ENCODE assay signal across 8 cellular contexts in the genomic region with DNA sequence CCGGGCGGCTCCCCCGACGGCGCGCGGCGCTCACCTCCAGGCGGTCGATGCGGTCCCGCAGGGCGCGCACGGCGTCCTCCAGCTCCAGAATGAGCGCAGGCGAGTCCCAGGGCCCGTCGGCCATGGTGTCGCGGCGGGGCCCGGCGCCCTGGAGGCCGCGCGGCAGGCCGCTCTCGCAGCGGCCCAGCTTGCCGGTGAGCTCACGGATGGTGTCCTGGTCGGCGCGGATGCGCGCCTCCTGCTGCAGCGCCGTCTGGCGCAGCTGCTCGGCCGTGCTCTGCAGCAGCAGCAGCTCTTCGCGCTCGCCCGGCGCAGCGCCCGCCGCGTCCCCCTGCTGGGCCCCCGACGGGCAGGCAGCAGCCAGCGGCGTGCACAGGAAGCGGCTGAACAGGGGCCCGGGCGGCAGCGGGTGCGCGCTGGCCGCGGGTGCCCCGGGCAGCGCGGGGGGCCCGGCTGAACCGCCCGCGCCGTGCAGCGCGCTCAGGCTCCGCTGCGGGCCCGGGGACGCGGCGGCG. TPM values are rescaled to one million over a fixed set of nuclear protein-coding genes. Genes with fewer than 3 reads are reported as not detected.
DNase-seq lines count a peak whose midpoint lies in the region; ATAC-seq lines count a peak whose summit lies in the region.

No MANE protein-coding gene starts in this region.

- H3K27me3 Mint-ChIP-seq in natural killer cell treated with Interleukin-12 subunit alpha and Interleukin-12 subunit beta and Interleukin-15 and Interleukin-18, amount 100 ng/mL, for 72 hours = peaks cover 23 to 27% of the 10 kb centered on the region in 2 donors

- H3K4me1 Mint-ChIP-seq in natural killer cell treated with Interleukin-12 subunit alpha and Interleukin-12 subunit beta and Interleukin-15 and Interleukin-18, amount 100 ng/mL, for 72 hours (ENCODE audit: low read depth in 2 of 2) = peaks cover 0 to 20% of the 10 kb centered on the region in 2 donors

- DNase-seq in NCI-H1436 (lab: John Stamatoyannopoulos, UW) (peak; percentile 42), NCI-H1436 treated with DMSO at 0.1 percent for 48 hours (lab: John Stamatoyannopoulos, UW) (no peak), NCI-H345 treated with DMSO at 0.1 percent for 48 hours (lab: John Stamatoyannopoulos, UW; ENCODE audit: unreplicated experiment) (peak; percentile 19), fibroblast of gingiva (ENCODE audit: low read depth) (peak; percentile 60), superior temporal gyrus (ENCODE audit: extremely low spot score) (peak; percentile 47)
- DNase-seq in activated T-cell treated with anti-CD3 and anti-CD28 coated beads, Interleukin-2, amount 50 U/mL, for 1 hour = peak; percentile 68
- peak; percentile 70 for DNase-seq in natural killer cell treated with Interleukin-12 subunit alpha and Interleukin-12 subunit beta and Interleukin-15 and Interleukin-18, amount 100 ng/mL, for 72 hours (ENCODE audit: low spot score)

- no peaks in the 10 kb centered on the region for H3K36me3 Mint-ChIP-seq in natural killer cell treated with Interleukin-12 subunit alpha and Interleukin-12 subunit beta and Interleukin-15 and Interleukin-18, amount 100 ng/mL, for 72 hours

- H3K4me3 Mint-ChIP-seq in natural killer cell treated with Interleukin-12 subunit alpha and Interleukin-12 subunit beta and Interleukin-15 and Interleukin-18, amount 100 ng/mL, for 72 hours = no peak overlapping the region

- ATAC-seq in natural killer cell treated with Interleukin-12 subunit alpha and Interleukin-12 subunit beta and Interleukin-15 and Interleukin-18, amount 100 ng/mL, for 72 hours = peak; percentile 86 to 90
- ATAC-seq in GM19328 (IDR thresholded peaks at IDR 0.05; ENCODE audit: unreplicated experiment) = no peak

- no peaks in the 10 kb centered on the region for H3K9me3 Mint-ChIP-seq in natural killer cell treated with Interleukin-12 subunit alpha and Interleukin-12 subunit beta and Interleukin-15 and Interleukin-18, amount 100 ng/mL, for 72 hours

- no peak overlapping the region for H3K27ac Mint-ChIP-seq in natural killer cell treated with Interleukin-12 subunit alpha and Interleukin-12 subunit beta and Interleukin-15 and Interleukin-18, amount 100 ng/mL, for 72 hours

RNA-seq across cellular contexts. Expression of gene NPTXR, which starts 0.6 kb away (rescaled TPM):
- 1 to 10 TPM; 1.3 to 1.5 TPM for total RNA-seq in natural killer cell treated with Interleukin-12 subunit alpha and Interleukin-12 subunit beta and Interleukin-15 and Interleukin-18, amount 100 ng/mL, for 72 hours

RNA-seq across cellular contexts. Expression of gene CBX6, which starts 28.8 kb away (rescaled TPM):
- 100 to 1,000 TPM in 1 of 2 donors, 10 to 100 TPM in 1; 95.2 to 137 TPM for total RNA-seq in natural killer cell treated with Interleukin-12 subunit alpha and Interleukin-12 subunit beta and Interleukin-15 and Interleukin-18, amount 100 ng/mL, for 72 hours

RNA-seq across cellular contexts. Expression of gene DNAL4, which starts 49.3 kb away (rescaled TPM):
- 10 to 100 TPM in 1 of 2 donors, 1 to 10 TPM in 1; 9.0 to 11.0 TPM for total RNA-seq in natural killer cell treated with Interleukin-12 subunit alpha and Interleukin-12 subunit beta and Interleukin-15 and Interleukin-18, amount 100 ng/mL, for 72 hours
